Comparison of ENCODE assay signal across 8 cellular contexts in genomic region chr14:81436296-81437138, GRCh38. TPM values are rescaled to one million over a fixed set of nuclear protein-coding genes. Genes with fewer than 3 reads are reported as not detected.
DNase-seq lines count a peak whose midpoint lies in the region; ATAC-seq and TF ChIP-seq lines count a peak whose summit lies in the region.

No MANE protein-coding gene starts in this region.

- peak overlapping the region; percentile 71 for H3K4me3 ChIP-seq in epithelial cell of esophagus (ENCODE audit: low read length)
- peak overlapping the region; percentile 60 for H3K4me3 ChIP-seq in mesendoderm (ENCODE audit: low read length)

- no peak overlapping the region for H2BK120ac ChIP-seq in mesendoderm (ENCODE audit: low read depth, low read length)

- H3K23ac ChIP-seq in mesendoderm (ENCODE audit: low read length): no peak overlapping the region

- no peaks in the 10 kb centered on the region for H3K36me3 ChIP-seq in mesendoderm (ENCODE audit: control insufficient read depth, insufficient read depth, low read length)

- peaks cover 13% of the 10 kb centered on the region for H3K79me2 ChIP-seq in mesendoderm (ENCODE audit: control insufficient read depth, insufficient read depth, low read length)

- no peak overlapping the region for H2AK5ac ChIP-seq in mesendoderm (ENCODE audit: low read length)

- peaks cover 1% of the 10 kb centered on the region for H3K79me1 ChIP-seq in mesendoderm (ENCODE audit: low read length)

- no CpG with 5 or more reads among the region's 79 CpGs for WGBS in mesendoderm (ENCODE audit: extremely low coverage, insufficient coverage, low lambda C conversion rate)

- DNase-seq in AG08396 (ENCODE audit: low spot score) (peak; percentile 96), NCI-H446 treated with DMSO at 0.1 percent for 48 hours (lab: John Stamatoyannopoulos, UW) (peak; percentile 65), epithelial cell of esophagus (ENCODE audit: low read depth) (peak; percentile 88), mesendoderm (peak; percentile 91)
- peak in 2 of 3 experiments; percentile 22 to 26 for DNase-seq in activated CD8-positive, alpha-beta memory T cell treated with anti-CD3 and anti-CD28 coated beads for 48 hours (ENCODE audit: low read depth in 2 of 3, low spot score in 2 of 3)
- DNase-seq in stimulated activated CD8-positive, alpha-beta memory T cell treated with anti-CD3 and anti-CD28 coated beads, Interleukin-4, amount 100 ng/mL, for 24 hours (ENCODE audit: low read depth): peak; percentile 26

- H3K4me2 ChIP-seq in mesendoderm (ENCODE audit: low read length): peak overlapping the region; percentile 96

- ATAC-seq in GM18868 (IDR thresholded peaks at IDR 0.05; ENCODE audit: unreplicated experiment) (peak; percentile 86), HG03108 (IDR thresholded peaks at IDR 0.05; ENCODE audit: unreplicated experiment) (peak; percentile 76)

- H3K18ac ChIP-seq in mesendoderm (ENCODE audit: low read length): peak overlapping the region; percentile 19

- H3K56ac ChIP-seq in mesendoderm (ENCODE audit: low read length): peak overlapping the region; percentile 96

- no peak overlapping the region for H4K8ac ChIP-seq in mesendoderm (ENCODE audit: low read depth, low read length)

- H3K27ac ChIP-seq in mesendoderm (ENCODE audit: low read depth, low read length): no peak overlapping the region

- H2BK5ac ChIP-seq in mesendoderm (ENCODE audit: low read length): no peak overlapping the region

- peaks cover 3% of the 10 kb centered on the region for H3K27me3 ChIP-seq in mesendoderm (ENCODE audit: insufficient read depth, low read length, poor library complexity)

- H3K4ac ChIP-seq in mesendoderm (ENCODE audit: low read depth, low read length): no peak overlapping the region

- H4K5ac ChIP-seq in mesendoderm (ENCODE audit: low read length): no peak overlapping the region

- no peak for TF ChIP-seq CTCF in epithelial cell of esophagus (IDR thresholded peaks at IDR 0.05; ENCODE audit: insufficient read depth, low read depth, low read length, missing control alignments)

- H3K9ac ChIP-seq in mesendoderm (ENCODE audit: low read length): peak overlapping the region; percentile 84

- peaks cover 4% of the 10 kb centered on the region for H3K4me1 ChIP-seq in mesendoderm (ENCODE audit: control insufficient read depth, low read depth, low read length)

- H2BK15ac ChIP-seq in mesendoderm (replicated peaks; ENCODE audit: low read depth): no peak overlapping the region

RNA-seq across cellular contexts. Expression of gene STON2, which starts 36.4 kb away (rescaled TPM):
- 11.3 TPM for polyA plus RNA-seq in mesendoderm (2013, experiment 1 of 2)
- polyA plus RNA-seq in mesendoderm (2013, experiment 2 of 2): 11.0 TPM

Comparison
In these comparisons a context has a peak if more than half of its experiments do, and no peak if none do; other contexts are left out.
1. DNase-seq: peak in every context shown above with its lines; median percentile 96 in AG08396; 91 in mesendoderm; 88 in epithelial cell of esophagus; 65 in NCI-H446 treated with DMSO at 0.1 percent for 48 hours; 26 in stimulated activated CD8-positive, alpha-beta memory T cell treated with anti-CD3 and anti-CD28 coated beads, Interleukin-4, amount 100 ng/mL, for 24 hours; 24 in activated CD8-positive, alpha-beta memory T cell treated with anti-CD3 and anti-CD28 coated beads for 48 hours.